22 cellular contexts compared by ENCODE assay signal in the genomic region with DNA sequence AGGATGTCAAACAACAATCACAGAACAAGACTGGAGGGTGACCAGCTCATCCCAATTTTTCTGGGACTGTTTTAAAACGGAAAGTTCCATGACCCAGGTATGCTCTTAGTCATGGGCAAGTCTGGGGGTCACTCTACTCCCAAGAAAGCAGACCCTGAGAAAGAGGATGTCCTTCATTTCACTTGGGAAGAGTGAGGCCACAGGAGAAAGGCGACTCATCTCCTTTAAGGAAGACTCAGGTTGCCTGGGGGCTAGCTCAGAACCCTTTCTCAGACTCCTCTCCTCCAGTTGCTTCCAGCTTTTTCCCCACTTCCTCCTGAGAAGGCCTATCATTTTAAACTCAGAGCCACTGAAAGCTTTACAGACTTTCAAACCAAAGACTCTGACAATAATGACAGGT. TPM values are rescaled to one million over a fixed set of nuclear protein-coding genes. Genes with fewer than 3 reads are reported as not detected.
DNase-seq lines count a peak whose midpoint lies in the region; ATAC-seq and TF ChIP-seq lines count a peak whose summit lies in the region.
"Had no signal": no experiment of that assay in that cellular context is flagged by ENCODE, and none has a peak within 500 bp of the region (broad histone marks: within the 10 kb centered on the region; RNA-seq: fewer than 3 reads in every experiment).

No MANE protein-coding gene starts in this region.

- H3K27me3 ChIP-seq in smooth muscle cell (ENCODE audit: low read depth) = no peaks in the 10 kb centered on the region
- H3K27me3 ChIP-seq: BLaER1, MG63 had no signal

- peak overlapping the region; percentile 44 for H3K27ac ChIP-seq in epithelial cell of prostate
- peak overlapping the region; percentile 61 for H3K27ac ChIP-seq in smooth muscle cell (ENCODE audit: low read depth)
- H3K27ac ChIP-seq: BLaER1, RWPE1 had no signal

- peak overlapping the region; percentile 18; the same call in 1 of the 2 replicates for H3K4me3 Mint-ChIP-seq in HFFc6
- H3K4me3 Mint-ChIP-seq: CD4-positive, alpha-beta T cell had no signal

- 87% methylated on average over 2 of the region's 2 CpGs for WGBS in smooth muscle cell (ENCODE audit: low lambda C conversion rate)

- H3K4me1 Mint-ChIP-seq in HFFc6 (ENCODE audit: low read depth) = peaks cover 94% of the 10 kb centered on the region

- no peaks in the 10 kb centered on the region for H3K9me3 ChIP-seq in smooth muscle cell (replicated peaks; ENCODE audit: low read depth)
- H3K9me3 ChIP-seq: BLaER1, MG63 had no signal

- ATAC-seq in HG03378 (IDR thresholded peaks at IDR 0.05; ENCODE audit: unreplicated experiment) (no peak), sciatic nerve (no peak)

- peaks cover 57% of the 10 kb centered on the region for H3K79me2 ChIP-seq in smooth muscle cell (ENCODE audit: low read depth)

- no peak overlapping the region for H2AFZ ChIP-seq in smooth muscle cell (ENCODE audit: low read depth)

- peaks cover 51% of the 10 kb centered on the region for H3K36me3 Mint-ChIP-seq in HFFc6 (ENCODE audit: low read depth)

- intact Hi-C loops in sciatic nerve (cut with DNase I) = no loop called here

- H3K4me3 ChIP-seq in smooth muscle cell = no peak overlapping the region
- H3K4me3 ChIP-seq: BLaER1, MG63 had no signal

- peak overlapping the region; percentile 35 for H3K4me2 ChIP-seq in smooth muscle cell
- H3K4me2 ChIP-seq: BLaER1 had no signal

- H3F3A ChIP-seq in smooth muscle cell (ENCODE audit: low read depth) = peaks cover 20% of the 10 kb centered on the region

- H3K36me3 ChIP-seq in smooth muscle cell (ENCODE audit: low read depth) = peaks cover 15% of the 10 kb centered on the region
- H3K36me3 ChIP-seq: BLaER1, MG63 had no signal

- peak; percentile 32 for DNase-seq in HFFc6
- peak; percentile 35 for DNase-seq in RPMI7951 (ENCODE audit: low read depth)
- no peak for DNase-seq in epithelial cell of prostate (ENCODE audit: low read depth, low spot score)
- no peak for DNase-seq in smooth muscle cell (lab: John Stamatoyannopoulos, UW; ENCODE audit: unreplicated experiment)
- DNase-seq in activated effector memory CD4-positive, alpha-beta T cell treated with anti-CD3 and anti-CD28 coated beads, Interleukin-2, amount 50 U/mL, for 16 hours = no peak
- DNase-seq in sciatic nerve (ENCODE audit: low spot score) = no peak
- DNase-seq: CD4-positive, alpha-beta T cell; COR-L47; DMS79; GOT3; HCEC 1CT; Karpas-422; MG63; NCI-H1417; NCI-H1694 treated with DMSO at 0.1 percent for 48 hours; NCI-H446; NCI-H526; OCI-M1; SHP77 treated with DMSO at 0.1 percent for 48 hours had no signal

- no peaks in the 10 kb centered on the region for H3K9me3 Mint-ChIP-seq in HFFc6
- H3K9me3 Mint-ChIP-seq: CD4-positive, alpha-beta T cell had no signal

- no peaks in the 10 kb centered on the region for H3K27me3 Mint-ChIP-seq in HFFc6 (ENCODE audit: insufficient read depth)

- TF ChIP-seq CTCF in HFFc6 (IDR thresholded peaks at IDR 0.05) (no peak), smooth muscle cell (IDR thresholded peaks at IDR 0.05; ENCODE audit: borderline replicate concordance, insufficient read depth, poor library complexity, severe bottlenecking) (no peak)

- H3K27ac Mint-ChIP-seq in HFFc6 = peak overlapping the region; percentile 80
- H3K27ac Mint-ChIP-seq: CD4-positive, alpha-beta T cell had no signal

- no peak overlapping the region for H3K9ac ChIP-seq in smooth muscle cell (ENCODE audit: low read depth)
- H3K9ac ChIP-seq: BLaER1 had no signal

- peaks cover 10% of the 10 kb centered on the region for H3K4me1 ChIP-seq in smooth muscle cell (ENCODE audit: low read depth)

- peaks cover 86% of the 10 kb centered on the region for H4K20me1 ChIP-seq in smooth muscle cell (ENCODE audit: low read depth)
- H4K20me1 ChIP-seq: BLaER1 had no signal

RNA-seq across cellular contexts. Expression of a gene that starts 9.3 kb away (rescaled TPM):
- total RNA-seq in HFFc6 (2021; fragmentation: NEBNext Ultra II Directional; extraction: Animal tissue kit (Norgen Biotek cat#: 25700)) = 10 to 100 TPM; 44.3 to 68.4 (median 50.2) TPM
- 7.0 and 9.3 TPM in 2 replicates for total RNA-seq in RPMI7951 (2014; rRNA removed; shearing (Covaris generic))
- total RNA-seq in smooth muscle cell (56.6 and 57.3 TPM in 2 replicates), sciatic nerve (13.3 TPM)
- polyA plus RNA-seq in smooth muscle cell = 9.9 and 10.6 TPM in 2 replicates

Comparison
In these comparisons a context has a peak if more than half of its experiments do, and no peak if none do; other contexts are left out.
1. DNase-seq: peak in HFFc6 (single experiment) and RPMI7951 (single experiment); none in epithelial cell of prostate (single experiment), smooth muscle cell (single experiment), activated effector memory CD4-positive, alpha-beta T cell treated with anti-CD3 and anti-CD28 coated beads, Interleukin-2, amount 50 U/mL, for 16 hours (single experiment) and sciatic nerve (single experiment).